ENCODE assay signal across 1 cellular context in the genomic region with DNA sequence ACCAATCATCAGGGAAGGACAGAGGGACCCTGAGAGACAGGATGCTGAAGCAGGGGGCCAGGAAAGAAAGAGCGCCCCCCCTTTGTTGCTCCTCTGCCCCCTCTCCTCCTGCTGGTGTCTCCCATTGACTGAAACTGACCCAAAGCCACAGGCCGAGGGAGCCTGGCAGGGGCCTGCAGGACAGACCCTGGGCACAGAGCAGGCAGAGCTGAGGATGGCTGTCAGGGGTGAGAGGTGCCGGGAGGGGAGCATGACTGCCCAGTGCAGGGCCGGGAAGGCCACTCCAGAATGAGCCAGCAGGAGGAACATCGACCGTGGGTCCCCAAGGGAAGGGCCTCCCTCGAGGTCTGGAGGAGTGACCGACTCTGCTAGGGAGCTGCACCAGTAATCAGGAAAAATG.
TF ChIP-seq lines count a peak whose summit lies in the region.

No MANE protein-coding gene starts in this region.

TF ChIP-seq in H1, 55 proteins besides CTCF, POLR2A, EP300 and RAD21 (continued from another document):
- no peak for TF ChIP-seq ZNF274 (IDR thresholded peaks at IDR 0.05; ENCODE audit: borderline replicate concordance, extremely low read depth, low read length)
- TF ChIP-seq ASH2L (IDR thresholded peaks at IDR 0.05; ENCODE audit: low read length), result no peak
- TF ChIP-seq, protein P1, sequence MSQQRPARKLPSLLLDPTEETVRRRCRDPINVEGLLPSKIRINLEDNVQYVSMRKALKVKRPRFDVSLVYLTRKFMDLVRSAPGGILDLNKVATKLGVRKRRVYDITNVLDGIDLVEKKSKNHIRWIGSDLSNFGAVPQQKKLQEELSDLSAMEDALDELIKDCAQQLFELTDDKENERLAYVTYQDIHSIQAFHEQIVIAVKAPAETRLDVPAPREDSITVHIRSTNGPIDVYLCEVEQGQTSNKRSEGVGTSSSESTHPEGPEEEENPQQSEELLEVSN (IDR thresholded peaks at IDR 0.05), result no peak
- TF ChIP-seq SUZ12 (IDR thresholded peaks at IDR 0.05; ENCODE audit: low read length), result no peak
- no peak for TF ChIP-seq KDM1A (IDR thresholded peaks at IDR 0.05; ENCODE audit: borderline replicate concordance, low read length)
- TF ChIP-seq POU5F1 (IDR thresholded peaks at IDR 0.05; ENCODE audit: low read depth, low read length), result no peak
